In the genomic region with DNA sequence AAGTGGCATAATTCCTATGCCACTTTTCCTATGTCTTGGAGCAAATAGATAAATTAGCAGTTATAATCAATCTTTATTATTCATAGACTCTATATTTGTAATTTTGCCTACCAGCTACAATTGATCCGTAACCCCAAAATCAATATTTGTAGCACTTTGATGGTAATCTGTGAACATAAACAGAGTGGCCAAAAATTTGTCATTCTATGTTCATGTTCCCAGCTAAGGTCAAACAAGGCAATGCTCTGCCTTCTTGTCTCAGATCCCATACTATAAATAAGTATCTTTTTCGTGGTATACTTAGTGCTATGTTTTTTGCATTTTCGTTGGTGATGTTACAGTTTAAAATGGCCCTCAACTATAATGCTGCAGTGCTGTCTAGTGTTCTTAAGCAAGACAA, we compare ENCODE assay signal across 34 cellular contexts.
"Had no signal": no experiment of that assay in that cellular context is flagged by ENCODE, and none has a peak within 500 bp of the region (broad histone marks: within the 10 kb centered on the region; RNA-seq: fewer than 3 reads in every experiment).

No MANE protein-coding gene starts in this region.

- ATAC-seq: activated naive CD4-positive, alpha-beta T cell treated with anti-CD3 and anti-CD28 coated beads, Interleukin-2, amount 50 U/mL, for 72 hours; activated naive CD8-positive, alpha-beta T cell treated with anti-CD3 and anti-CD28 coated beads, Interleukin-2, amount 50 U/mL, for 24 hours; activated T-cell treated with anti-CD3 and anti-CD28 coated beads, Interleukin-2, amount 50 U/mL, for 4 hours; activated T-cell treated with anti-CD3 and anti-CD28 coated beads, Interleukin-2, amount 50 U/mL, for 72 hours; activated T-helper 17 cell treated with anti-CD3 and anti-CD28 coated beads, Interleukin-2, amount 50 U/mL, for 72 hours; body of pancreas had no signal

- DNase-seq: activated effector memory CD4-positive, alpha-beta T cell treated with anti-CD3 and anti-CD28 coated beads, Interleukin-2, amount 50 U/mL, for 16 hours; activated effector memory CD4-positive, alpha-beta T cell treated with Interleukin-2 at 50 U/mL for 16 hours; activated gamma-delta T cell; activated gamma-delta T cell treated with Interleukin-2 at 50 U/mL for 16 hours; activated naive CD4-positive, alpha-beta T cell; activated naive CD4-positive, alpha-beta T cell treated with anti-CD3 and anti-CD28 coated beads for 36 hours; activated naive CD4-positive, alpha-beta T cell treated with anti-CD3 and anti-CD28 coated beads, Interleukin-2, amount 10 ng/mL, durations not matched to agents 7 days and 5 days; activated naive CD4-positive, alpha-beta T cell treated with anti-CD3 and anti-CD28 coated beads, Interleukin-2, amount 50 U/mL, for 16 hours; activated naive CD4-positive, alpha-beta T cell treated with Interleukin-2 at 50 U/mL for 16 hours; activated naive CD8-positive, alpha-beta T cell treated with anti-CD3 and anti-CD28 coated beads for 36 hours; activated naive CD8-positive, alpha-beta T cell treated with anti-CD3 and anti-CD28 coated beads, Interleukin-2, amount 10 ng/mL, durations not matched to agents 7 days and 5 days; activated naive CD8-positive, alpha-beta T cell treated with anti-CD3 and anti-CD28 coated beads, Interleukin-2, amount 50 U/mL, for 24 hours; activated T-cell treated with anti-CD3 and anti-CD28 coated beads, Interleukin-2, amount 50 U/mL, for 1 hour; activated T-cell treated with anti-CD3 and anti-CD28 coated beads, Interleukin-2, amount 50 U/mL, for 24 hours; activated T-cell treated with anti-CD3 and anti-CD28 coated beads, Interleukin-2, amount 50 U/mL, for 4 hours; activated T-cell treated with anti-CD3 and anti-CD28 coated beads, Interleukin-2, amount 50 U/mL, for 48 hours; activated T-cell treated with anti-CD3 and anti-CD28 coated beads, Interleukin-2, amount 50 U/mL, for 72 hours; adrenal gland; amniotic stem cell; amygdala; anterior cingulate cortex; aorta; body of pancreas; brain microvascular endothelial cell; caudate nucleus; central memory CD4-positive, alpha-beta T cell; cerebellar nuclear complex had no signal

- H3K27me3 ChIP-seq: adrenal gland, ascending aorta, body of pancreas, brain microvascular endothelial cell, breast epithelium, cardiac muscle cell had no signal

- H3K27ac ChIP-seq: adrenal gland, ascending aorta, body of pancreas, brain microvascular endothelial cell, breast epithelium, cardiac muscle cell had no signal

- H3K36me3 ChIP-seq: adrenal gland, ascending aorta, brain microvascular endothelial cell, breast epithelium, cardiac muscle cell had no signal

- H3K9me3 ChIP-seq: adrenal gland, ascending aorta, body of pancreas, breast epithelium had no signal

- H3K4me1 ChIP-seq: adrenal gland, ascending aorta, body of pancreas, breast epithelium had no signal

- H3K4me3 ChIP-seq: adrenal gland, ascending aorta, body of pancreas, breast epithelium, cardiac muscle cell had no signal

- FAIRE-seq: astrocyte, bronchial epithelial cell had no signal
